Comparison of ENCODE assay signal across 9 cellular contexts in the genomic region with DNA sequence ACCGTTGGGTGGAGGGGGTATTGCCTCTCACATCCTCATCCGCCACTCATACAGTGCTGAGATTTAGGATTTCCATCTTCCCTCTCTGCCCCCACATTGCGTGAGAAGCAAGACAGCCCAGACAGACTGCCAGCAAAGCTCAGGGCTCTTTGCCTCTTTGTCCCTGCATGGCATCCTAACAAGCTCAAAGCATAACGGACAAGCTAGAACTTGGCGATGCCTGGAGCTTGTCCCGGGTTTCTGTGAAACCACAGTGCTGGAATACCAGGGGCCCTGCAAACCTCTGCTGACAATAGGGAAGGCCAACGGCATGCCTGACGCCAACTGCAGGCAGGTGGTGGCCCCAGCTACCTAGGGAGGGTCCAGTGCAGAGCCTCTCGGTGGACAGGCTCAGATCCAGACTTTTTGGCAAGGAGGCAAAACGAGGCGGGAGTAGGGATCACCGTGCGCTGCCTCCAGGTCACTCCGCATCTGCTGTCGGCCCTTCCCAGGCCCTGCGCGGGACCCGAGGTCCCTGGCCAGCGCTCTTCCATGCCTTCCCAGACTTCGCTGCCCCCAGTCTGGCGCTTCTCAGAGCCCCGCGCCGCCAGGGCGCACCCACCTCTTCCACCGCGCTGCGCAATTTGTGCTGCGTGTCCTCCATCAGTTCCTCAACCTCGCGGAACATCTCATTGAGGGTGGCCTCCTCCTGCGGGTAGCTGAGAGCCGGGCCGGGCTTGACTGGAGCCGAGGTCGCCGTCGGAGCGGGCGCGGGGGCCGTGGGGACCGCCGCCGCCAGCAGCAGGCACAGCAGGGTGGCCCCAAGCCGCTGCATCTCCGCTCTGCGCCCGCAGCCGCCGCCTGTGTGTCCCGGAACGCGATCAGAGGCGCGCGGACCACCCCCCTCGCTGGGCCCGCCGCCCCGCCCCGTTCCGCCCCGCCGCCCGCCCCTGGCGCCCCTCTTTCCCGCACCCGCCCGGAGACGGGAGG. TPM values are rescaled to one million over a fixed set of nuclear protein-coding genes. Genes with fewer than 3 reads are reported as not detected.
DNase-seq lines count a peak whose midpoint lies in the region; ATAC-seq and TF ChIP-seq lines count a peak whose summit lies in the region.
"Had no signal": no experiment of that assay in that cellular context is flagged by ENCODE, and none has a peak within 500 bp of the region (broad histone marks: within the 10 kb centered on the region; RNA-seq: fewer than 3 reads in every experiment).

DKK3 (minus strand) TSS at position 858 of the 969 bp plus-strand sequence; CDS start at position 814, 44 bp downstream.

- intact Hi-C loops in left cardiac atrium (cut with DNase I) (no loop called here), posterior vena cava (cut with DNase I) (loop anchor here in 1 of 2 donors (5.0 kb wide), 1 partner anchor 36 kb away; no protein-coding TSS in a partner anchor)

- no peak for TF ChIP-seq CTCF in GM20000 (IDR thresholded peaks at IDR 0.05; ENCODE audit: extremely low read depth, missing control alignments)

- DNase-seq in NCI-H2227 (lab: John Stamatoyannopoulos, UW; ENCODE audit: unreplicated experiment): peak; percentile 72
- DNase-seq in NCI-H2227 treated with DMSO at 0.1 percent for 48 hours (lab: John Stamatoyannopoulos, UW): no peak
- no peak for DNase-seq in left cardiac atrium
- DNase-seq in posterior vena cava (ENCODE audit: low spot score): no peak
- DNase-seq in AML-193 (lab: John Stamatoyannopoulos, UW): no peak
- DNase-seq in CD1c-positive myeloid dendritic cell (ENCODE audit: extremely low spot score): no peak
- DNase-seq in GM20000 (ENCODE audit: low spot score): no peak
- DNase-seq: DND-41 had no signal

- ATAC-seq in left cardiac atrium: peak; percentile 60 to 63

- H3K27ac ChIP-seq in angular gyrus (ENCODE audit: low read depth, low read length): peak within 1 kb of the TSS; percentile 78

RNA-seq across cellular contexts. Expression of gene DKK3, which starts in this region (rescaled TPM):
- 1,000 to 10,000 TPM; 1,563 to 1,610 TPM for total RNA-seq in left cardiac atrium
- total RNA-seq in posterior vena cava: 100 to 1,000 TPM; 117 to 138 TPM

Comparison
In these comparisons a context has a peak if more than half of its experiments do, and no peak if none do; other contexts are left out.
1. RNA of gene DKK3 (total RNA-seq): 1,563 to 1,610 TPM in left cardiac atrium; 117 to 138 TPM in posterior vena cava; every median in the first group is over 10 times any median in the second.